1 cellular context compared by ENCODE assay signal in the genomic region with DNA sequence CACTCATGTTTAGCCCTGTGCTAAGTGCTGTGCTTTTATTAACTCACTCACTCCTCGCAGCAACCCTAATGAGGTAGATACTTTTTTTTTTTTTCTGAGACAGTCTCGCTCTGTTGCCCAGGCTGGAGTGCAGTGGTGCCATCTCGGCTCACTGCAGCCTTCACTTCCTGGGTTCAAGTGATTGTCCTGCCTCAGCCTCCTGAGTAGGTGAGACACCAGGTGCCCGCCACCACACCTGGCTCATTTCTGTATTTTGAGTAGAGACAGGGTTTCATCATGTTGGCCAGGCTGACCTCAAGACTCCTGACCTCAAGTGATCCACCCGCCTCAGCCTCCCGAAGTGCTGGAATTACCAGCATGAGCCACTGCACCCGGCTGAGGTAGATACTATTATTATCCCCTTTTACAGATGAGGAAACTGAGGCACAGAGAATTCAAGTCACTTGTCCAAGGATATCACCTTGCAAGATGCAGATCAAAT.
TF ChIP-seq lines count a peak whose summit lies in the region.

No MANE protein-coding gene starts in this region.

TF ChIP-seq in IMR-90, 13 proteins besides CTCF, POLR2A, EP300 and RAD21:
- no peak for TF ChIP-seq CHD1 (IDR thresholded peaks at IDR 0.05; ENCODE audit: low read depth, low read length)
- TF ChIP-seq, protein P1, sequence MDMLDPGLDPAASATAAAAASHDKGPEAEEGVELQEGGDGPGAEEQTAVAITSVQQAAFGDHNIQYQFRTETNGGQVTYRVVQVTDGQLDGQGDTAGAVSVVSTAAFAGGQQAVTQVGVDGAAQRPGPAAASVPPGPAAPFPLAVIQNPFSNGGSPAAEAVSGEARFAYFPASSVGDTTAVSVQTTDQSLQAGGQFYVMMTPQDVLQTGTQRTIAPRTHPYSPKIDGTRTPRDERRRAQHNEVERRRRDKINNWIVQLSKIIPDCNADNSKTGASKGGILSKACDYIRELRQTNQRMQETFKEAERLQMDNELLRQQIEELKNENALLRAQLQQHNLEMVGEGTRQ (IDR thresholded peaks at IDR 0.05; ENCODE audit: low read depth, low read length): no peak
- no peak for TF ChIP-seq NFE2L2 (IDR thresholded peaks at IDR 0.05; ENCODE audit: low read depth, low read length)
- no peak for TF ChIP-seq RFX5 (IDR thresholded peaks at IDR 0.05; ENCODE audit: low read depth, low read length)
- TF ChIP-seq MXI1 (IDR thresholded peaks at IDR 0.05; ENCODE audit: borderline replicate concordance, low read depth, low read length): no peak
- no peak for TF ChIP-seq MAFK (IDR thresholded peaks at IDR 0.05; ENCODE audit: low read depth, low read length)
- TF ChIP-seq SMC3 (IDR thresholded peaks at IDR 0.05; ENCODE audit: low read depth, low read length): no peak
- TF ChIP-seq CEBPB (IDR thresholded peaks at IDR 0.05; ENCODE audit: low read depth, low read length): no peak
- no peak for TF ChIP-seq ELK1 (IDR thresholded peaks at IDR 0.05; ENCODE audit: borderline replicate concordance, low read depth, low read length)
- no peak for TF ChIP-seq BHLHE40 (IDR thresholded peaks at IDR 0.05; ENCODE audit: low read depth, low read length)
- TF ChIP-seq RCOR1 (IDR thresholded peaks at IDR 0.05; ENCODE audit: insufficient replicate concordance, low read length): no peak
- no peak for TF ChIP-seq MAZ (IDR thresholded peaks at IDR 0.05; ENCODE audit: borderline replicate concordance, low read depth, low read length)
- no peak for TF ChIP-seq FOS (IDR thresholded peaks at IDR 0.05; ENCODE audit: low read depth, low read length)
